8 cellular contexts compared by ENCODE assay signal in genomic region chr1:39409055-39409816, GRCh38.
A peak's percentile ranks its signal among the peaks of the same experiment; 100 is the strongest.
DNase-seq lines count a peak whose midpoint lies in the region; ATAC-seq and TF ChIP-seq lines count a peak whose summit lies in the region.

No MANE protein-coding gene starts in this region.

- peaks cover 16% of the 10 kb centered on the region for H3K36me3 Mint-ChIP-seq in activated CD4-positive, alpha-beta memory T cell treated with anti-CD3 and anti-CD28 coated beads for 36 hours
- H3K36me3 Mint-ChIP-seq in natural killer cell: no peaks in the 10 kb centered on the region

- no peaks in the 10 kb centered on the region for H3K27me3 Mint-ChIP-seq in activated CD4-positive, alpha-beta memory T cell treated with anti-CD3 and anti-CD28 coated beads for 36 hours
- H3K27me3 Mint-ChIP-seq in natural killer cell (ENCODE audit: low read depth in 2 of 2): no peaks in the 10 kb centered on the region

- H3K27me3 ChIP-seq in BJ (ENCODE audit: control insufficient read depth, insufficient read depth, low read length) (no peaks in the 10 kb centered on the region), KMS-11 (ENCODE audit: insufficient read depth, low read depth) (no peaks in the 10 kb centered on the region)

- H3K27ac Mint-ChIP-seq in activated CD4-positive, alpha-beta memory T cell treated with anti-CD3 and anti-CD28 coated beads for 36 hours: no peak overlapping the region
- H3K27ac Mint-ChIP-seq in natural killer cell: peak overlapping the region; percentile 58 to 69

- peak overlapping the region; percentile 32; the same call in 1 of the 2 replicates for H3K9ac ChIP-seq in KMS-11

- DNase-seq in BJ (ENCODE audit: low read depth): no peak
- peak; percentile 23 for DNase-seq in activated CD4-positive, alpha-beta memory T cell treated with anti-CD3 and anti-CD28 coated beads for 36 hours
- DNase-seq in fibroblast of the aortic adventitia (ENCODE audit: low read depth): peak; percentile 82
- DNase-seq in natural killer cell: no peak
- DNase-seq in GM19240 (ENCODE audit: insufficient read length, low spot score): no peak
- no peak for DNase-seq in NCI-H128 (lab: John Stamatoyannopoulos, UW; ENCODE audit: unreplicated experiment)

- H4K20me1 ChIP-seq in KMS-11 (ENCODE audit: insufficient read depth): no peaks in the 10 kb centered on the region

- 0 out of 2 replicates have a peak, but pooled peaks cover 4% of the 10 kb centered on the region for H3K79me2 ChIP-seq in KMS-11 (ENCODE audit: insufficient read depth, low read depth)

- intact Hi-C loops in activated CD4-positive, alpha-beta memory T cell treated with anti-CD3 and anti-CD28 coated beads for 36 hours (cut with micrococcal nuclease): no loop called here
- intact Hi-C loops in natural killer cell (cut with micrococcal nuclease): no loop called here

- peak overlapping the region; percentile 56; the same call in 1 of the 2 replicates for H3K4me2 ChIP-seq in KMS-11

- peaks cover 38% of the 10 kb centered on the region for H3K4me1 ChIP-seq in KMS-11 (ENCODE audit: low read depth, poor library complexity, severe bottlenecking)

- no peaks in the 10 kb centered on the region for H3K9me3 Mint-ChIP-seq in activated CD4-positive, alpha-beta memory T cell treated with anti-CD3 and anti-CD28 coated beads for 36 hours
- no peaks in the 10 kb centered on the region for H3K9me3 Mint-ChIP-seq in natural killer cell

- ATAC-seq in GM18870 (IDR thresholded peaks at IDR 0.05; ENCODE audit: unreplicated experiment): peak; percentile 19
- peak in 2 of 3 donors; percentile 39 to 43 for ATAC-seq in natural killer cell

- POLR2A ChIA-PET in BJ (lab: Charles Lee): interaction anchor here (0.7 kb wide), 1 partner anchor 328 kb away, joined by 3 read pairs; no protein-coding TSS in a partner anchor
- POLR2A ChIA-PET in activated CD4-positive, alpha-beta memory T cell treated with anti-CD3 and anti-CD28 coated beads for 36 hours (lab: Charles Lee): interaction anchor here (0.5 to 3.0 kb wide), 3 partner anchors 10 to 555 kb away, joined by 3 to 17 read pairs (median 4); no protein-coding TSS in a partner anchor

- peaks cover 73% of the 10 kb centered on the region for H3K4me1 Mint-ChIP-seq in activated CD4-positive, alpha-beta memory T cell treated with anti-CD3 and anti-CD28 coated beads for 36 hours (ENCODE audit: low read depth)
- peaks cover 65 to 68% of the 10 kb centered on the region in 2 donors for H3K4me1 Mint-ChIP-seq in natural killer cell

- no peak overlapping the region for H3K27ac ChIP-seq in KMS-11

- peak overlapping the region; percentile 82 for H3K4me3 Mint-ChIP-seq in activated CD4-positive, alpha-beta memory T cell treated with anti-CD3 and anti-CD28 coated beads for 36 hours
- H3K4me3 Mint-ChIP-seq in natural killer cell: peak overlapping the region; percentile 89

- TF ChIP-seq CTCF in BJ (IDR thresholded peaks at IDR 0.05; ENCODE audit: insufficient read depth, low read depth, low read length): no peak
- no peak for TF ChIP-seq CTCF in KMS-11 (conservative IDR thresholded peaks at IDR 0.05; ENCODE audit: low read depth, low read length)
- TF ChIP-seq CTCF in fibroblast of the aortic adventitia (IDR thresholded peaks at IDR 0.05; ENCODE audit: insufficient read depth, low read length): no peak
- TF ChIP-seq CTCF in natural killer cell (IDR thresholded peaks at IDR 0.05): no peak

- peaks cover 3% of the 10 kb centered on the region for H3K36me3 ChIP-seq in BJ (ENCODE audit: control insufficient read depth, insufficient read depth, low read length)
- no peaks in the 10 kb centered on the region for H3K36me3 ChIP-seq in KMS-11 (ENCODE audit: insufficient read depth)

- peak overlapping the region; percentile 66 for H2AFZ ChIP-seq in KMS-11 (ENCODE audit: low read depth)

- H3K4me3 ChIP-seq in BJ (ENCODE audit: low read depth, low read length) (peak overlapping the region; percentile 74), KMS-11 (IDR thresholded peaks at IDR 0.05; ENCODE audit: insufficient read depth, low read depth, low read length) (no peak overlapping the region), fibroblast of the aortic adventitia (ENCODE audit: low read depth, low read length) (peak overlapping the region; percentile 75)

- CTCF ChIA-PET in BJ (lab: Yijun Ruan, JAX): interaction anchor here (0.6 to 4.8 kb wide), 9 partner anchors 9 to 310 kb away, joined by 3 to 48 read pairs (median 6); no protein-coding TSS in a partner anchor
- CTCF ChIA-PET in activated CD4-positive, alpha-beta memory T cell treated with anti-CD3 and anti-CD28 coated beads for 36 hours (lab: Charles Lee): interaction anchor here (0.6 to 4.5 kb wide), 16 partner anchors 9 to 1332 kb away, joined by 3 to 51 read pairs (median 6); no protein-coding TSS in a partner anchor

Comparison
In these comparisons a context has a peak if more than half of its experiments do, and no peak if none do; other contexts are left out.
1. DNase-seq: peak in activated CD4-positive, alpha-beta memory T cell treated with anti-CD3 and anti-CD28 coated beads for 36 hours (single experiment) and fibroblast of the aortic adventitia (single experiment); none in BJ (single experiment), natural killer cell (single experiment), GM19240 (single experiment) and NCI-H128 (single experiment).